1 cellular context compared by ENCODE assay signal in the genomic region with DNA sequence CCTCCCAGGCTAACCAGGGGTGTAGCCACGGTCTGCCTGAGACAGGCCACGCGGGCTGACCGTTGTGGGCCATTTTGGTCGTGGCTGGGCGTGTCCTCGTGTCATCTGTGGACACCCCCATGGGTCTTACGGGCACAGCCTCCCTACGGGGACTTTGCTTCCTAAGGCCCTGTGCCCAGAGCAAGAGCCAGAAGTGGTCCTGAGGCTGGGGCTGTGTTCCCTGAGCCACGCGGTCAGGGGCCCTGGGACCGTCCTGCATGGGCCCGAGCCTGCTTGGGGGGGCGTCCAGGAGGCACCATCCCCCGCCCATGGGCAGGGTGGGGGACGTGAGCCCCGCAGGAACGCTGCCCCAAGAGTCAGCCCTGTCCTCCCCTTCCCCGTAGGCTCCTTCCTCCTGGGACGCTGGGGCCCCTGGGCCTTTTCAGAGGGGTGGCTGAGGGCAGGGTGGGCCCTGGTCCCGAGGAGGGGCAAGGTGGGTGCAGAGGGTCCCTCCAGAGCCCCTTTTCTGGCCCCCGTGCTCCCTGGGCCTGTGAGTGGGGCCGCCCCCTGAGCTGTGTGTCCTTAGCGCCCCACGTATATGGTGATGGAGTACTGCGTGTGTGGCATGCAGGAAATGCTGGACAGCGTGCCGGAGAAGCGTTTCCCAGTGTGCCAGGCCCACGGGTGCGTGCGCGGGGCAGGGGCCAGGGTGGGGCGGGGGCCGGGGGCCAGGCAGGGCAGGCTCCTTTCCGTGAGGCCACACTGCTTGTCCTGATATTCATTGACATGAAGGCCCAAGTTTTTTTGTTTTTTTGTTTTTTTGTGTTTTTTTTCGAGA.
TF ChIP-seq lines count a peak whose summit lies in the region.

No MANE protein-coding gene starts in this region.

TF ChIP-seq in HEK293, 187 proteins besides CTCF, POLR2A, EP300 and RAD21:
- TF ChIP-seq REST (tag by site-specific recombination; IDR thresholded peaks at IDR 0.05): peak; percentile 73; the same call in 1 of the 2 replicates
- no peak for TF ChIP-seq ZNF354C (tag by site-specific recombination; IDR thresholded peaks at IDR 0.05; ENCODE audit: borderline replicate concordance, low read depth)
- TF ChIP-seq ZNF335 (tag by site-specific recombination; conservative IDR thresholded peaks at IDR 0.05): no peak
- no peak for TF ChIP-seq ZSCAN16 (tag by site-specific recombination; IDR thresholded peaks at IDR 0.05)
